17 cellular contexts compared by ENCODE assay signal in genomic region chr21:32819702-32820101, GRCh38. TPM values are rescaled to one million over a fixed set of nuclear protein-coding genes. Genes with fewer than 3 reads are reported as not detected.
DNase-seq lines count a peak whose midpoint lies in the region; ATAC-seq and TF ChIP-seq lines count a peak whose summit lies in the region.
"Had no signal": no experiment of that assay in that cellular context is flagged by ENCODE, and none has a peak within 500 bp of the region (broad histone marks: within the 10 kb centered on the region; RNA-seq: fewer than 3 reads in every experiment).

No MANE protein-coding gene starts in this region.

- POLR2A ChIA-PET in activated CD8-positive, alpha-beta T cell treated with anti-CD3 and anti-CD28 coated beads for 36 hours (lab: Charles Lee), result no interaction called here

- H3K27me3 Mint-ChIP-seq in Calu3 (ENCODE audit: unreplicated experiment), result no peaks in the 10 kb centered on the region
- H3K27me3 Mint-ChIP-seq in activated CD8-positive, alpha-beta T cell treated with anti-CD3 and anti-CD28 coated beads for 36 hours, result no peaks in the 10 kb centered on the region
- H3K27me3 Mint-ChIP-seq: activated CD4-positive, alpha-beta T cell treated with anti-CD3 and anti-CD28 coated beads for 36 hours had no signal

- TF ChIP-seq CTCF in Calu3 (IDR thresholded peaks at IDR 0.05; ENCODE audit: unreplicated experiment), result no peak
- no peak for TF ChIP-seq CTCF in activated CD8-positive, alpha-beta T cell treated with anti-CD3 and anti-CD28 coated beads for 36 hours (IDR thresholded peaks at IDR 0.05)

- CTCF ChIA-PET in Calu3 (lab: Charles Lee), result no interaction called here
- CTCF ChIA-PET in activated CD8-positive, alpha-beta T cell treated with anti-CD3 and anti-CD28 coated beads for 36 hours (lab: Charles Lee), result interaction anchor here (1.4 kb wide), 1 partner anchor 13 kb away, joined by 4 read pairs; no protein-coding TSS in a partner anchor

- H3K36me3 Mint-ChIP-seq in Calu3 (ENCODE audit: insufficient read depth, unreplicated experiment), result no peaks in the 10 kb centered on the region
- no peaks in the 10 kb centered on the region for H3K36me3 Mint-ChIP-seq in activated CD8-positive, alpha-beta T cell treated with anti-CD3 and anti-CD28 coated beads for 36 hours (ENCODE audit: low read depth)
- H3K36me3 Mint-ChIP-seq: brain had no signal

- H3K27ac Mint-ChIP-seq in Calu3 (ENCODE audit: unreplicated experiment), result no peak overlapping the region
- H3K27ac Mint-ChIP-seq in activated CD8-positive, alpha-beta T cell treated with anti-CD3 and anti-CD28 coated beads for 36 hours, result no peak overlapping the region
- H3K27ac Mint-ChIP-seq: activated CD4-positive, alpha-beta T cell treated with anti-CD3 and anti-CD28 coated beads for 36 hours; GM23338 had no signal

- DNase-seq in HCEC 1CT (peak; percentile 90), dedifferentiated amniotic fluid mesenchymal stem cell (ENCODE audit: extremely low spot score) (peak; percentile 86), iris pigment epithelial cell (ENCODE audit: low read depth) (peak; percentile 54), stromal cell of bone marrow (ENCODE audit: low read depth) (peak; percentile 95), DMS53 treated with DMSO at 0.1 percent for 48 hours (lab: John Stamatoyannopoulos, UW; ENCODE audit: unreplicated experiment) (no peak), Calu3 (no peak)
- DNase-seq in activated CD8-positive, alpha-beta T cell treated with anti-CD3 and anti-CD28 coated beads for 36 hours, result no peak
- DNase-seq: activated CD4-positive, alpha-beta T cell treated with anti-CD3 and anti-CD28 coated beads for 36 hours; Caco-2; MV-4-11; NCI-H2171 treated with DMSO at 0.1 percent for 48 hours; OCI-M1; small intestine; testis had no signal

- no peak for ATAC-seq in GM19455 (IDR thresholded peaks at IDR 0.05; ENCODE audit: unreplicated experiment)
- ATAC-seq in activated CD8-positive, alpha-beta T cell treated with anti-CD3 and anti-CD28 coated beads for 36 hours, result no peak
- ATAC-seq: activated CD4-positive, alpha-beta T cell treated with anti-CD3 and anti-CD28 coated beads for 36 hours; GM23338 had no signal

- H3K4me1 Mint-ChIP-seq in Calu3 (ENCODE audit: low read depth, unreplicated experiment), result peaks cover 8% of the 10 kb centered on the region
- H3K4me1 Mint-ChIP-seq in activated CD8-positive, alpha-beta T cell treated with anti-CD3 and anti-CD28 coated beads for 36 hours (ENCODE audit: low read depth), result no peaks in the 10 kb centered on the region
- H3K4me1 Mint-ChIP-seq: activated CD4-positive, alpha-beta T cell treated with anti-CD3 and anti-CD28 coated beads for 36 hours; brain; GM23338 had no signal

- no peak overlapping the region for H3K4me3 Mint-ChIP-seq in Calu3 (ENCODE audit: low read depth, unreplicated experiment)
- H3K4me3 Mint-ChIP-seq in activated CD8-positive, alpha-beta T cell treated with anti-CD3 and anti-CD28 coated beads for 36 hours, result no peak overlapping the region
- H3K4me3 Mint-ChIP-seq: activated CD4-positive, alpha-beta T cell treated with anti-CD3 and anti-CD28 coated beads for 36 hours; brain; GM23338 had no signal

- BruUV-seq in Calu3 (replicated peaks; lab: Mats Ljungman, UMichigan), result no TSS peak

- intact Hi-C loops in Calu3 (cut with micrococcal nuclease; ENCODE audit: unreplicated experiment), result no loop called here
- intact Hi-C loops in activated CD8-positive, alpha-beta T cell treated with anti-CD3 and anti-CD28 coated beads for 36 hours (cut with micrococcal nuclease), result no loop called here

- H3K9me3 Mint-ChIP-seq in Calu3 (ENCODE audit: low read depth, unreplicated experiment), result no peaks in the 10 kb centered on the region
- H3K9me3 Mint-ChIP-seq in activated CD8-positive, alpha-beta T cell treated with anti-CD3 and anti-CD28 coated beads for 36 hours, result peaks cover 2% of the 10 kb centered on the region
- H3K9me3 Mint-ChIP-seq: GM23338 had no signal

RNA-seq across cellular contexts. Expression of gene PAXBP1, which starts 48.1 kb away (rescaled TPM):
- total RNA-seq in Calu3 (2022), result 40.9 and 43.5 TPM in 2 replicates
- 10 to 100 TPM; 51.9 to 52.2 TPM for total RNA-seq in activated CD8-positive, alpha-beta T cell treated with anti-CD3 and anti-CD28 coated beads for 36 hours

Comparison
In these comparisons a context has a peak if more than half of its experiments do, and no peak if none do; other contexts are left out.
1. DNase-seq: peak in HCEC 1CT (single experiment), dedifferentiated amniotic fluid mesenchymal stem cell (single experiment), iris pigment epithelial cell (single experiment) and stromal cell of bone marrow (single experiment); none in DMS53 treated with DMSO at 0.1 percent for 48 hours (single experiment), Calu3 (single experiment) and activated CD8-positive, alpha-beta T cell treated with anti-CD3 and anti-CD28 coated beads for 36 hours (single experiment).